12 cellular contexts compared by ENCODE assay signal in the genomic region with DNA sequence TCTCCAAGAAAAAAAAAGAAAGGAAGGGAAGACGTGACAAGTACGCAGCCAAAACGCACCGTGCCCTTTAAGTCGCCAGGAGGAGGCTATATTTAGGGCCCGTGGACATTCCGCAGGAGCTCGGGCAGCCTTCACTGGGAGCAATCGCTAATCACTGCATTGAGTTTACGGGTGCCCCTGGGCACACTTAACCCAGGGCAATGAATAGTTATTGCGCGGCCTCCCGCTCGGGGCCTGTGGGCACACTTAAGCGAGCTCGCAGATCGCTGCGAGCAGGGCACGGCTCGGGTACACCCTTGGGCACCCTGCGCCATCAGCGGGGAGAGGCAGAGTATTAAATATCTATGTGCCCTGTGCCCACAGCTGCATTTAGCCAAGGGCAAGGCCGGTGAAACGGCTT. TPM values are rescaled to one million over a fixed set of nuclear protein-coding genes. Genes with fewer than 3 reads are reported as not detected.
A peak's percentile ranks its signal among the peaks of the same experiment; 100 is the strongest.
DNase-seq lines count a peak whose midpoint lies in the region; ATAC-seq and TF ChIP-seq lines count a peak whose summit lies in the region.
"Had no signal": no experiment of that assay in that cellular context is flagged by ENCODE, and none has a peak within 500 bp of the region (broad histone marks: within the 10 kb centered on the region; RNA-seq: fewer than 3 reads in every experiment).

No MANE protein-coding gene starts in this region.

- peak; percentile 91 for DNase-seq in NCI-H510A treated with DMSO at 0.1 percent for 48 hours (lab: John Stamatoyannopoulos, UW)
- DNase-seq in NCI-H510A (lab: John Stamatoyannopoulos, UW): no peak
- peak; percentile 40 to 82 for DNase-seq in psoas muscle
- DNase-seq in NCI-H2171 treated with DMSO at 0.1 percent for 48 hours (lab: John Stamatoyannopoulos, UW): no peak
- DNase-seq in coronary artery (ENCODE audit: low spot score): no peak
- DNase-seq in CD8-positive, alpha-beta memory T cell: no peak
- DNase-seq: NCI-H1436 treated with DMSO at 0.1 percent for 48 hours had no signal

- H3K36me3 ChIP-seq in Loucy (ENCODE audit: insufficient read depth, low read length) (no peaks in the 10 kb centered on the region), psoas muscle (ENCODE audit: insufficient read depth in 1 of 2, low read depth in 1 of 2) (no peaks in the 10 kb centered on the region)
- no peaks in the 10 kb centered on the region for H3K36me3 ChIP-seq in CD8-positive, alpha-beta memory T cell (ENCODE audit: insufficient read depth, low read length)
- H3K36me3 ChIP-seq: HAP-1, SJCRH30 had no signal

- no peak overlapping the region for H3K4me3 ChIP-seq in Loucy (ENCODE audit: low read length, poor library complexity, severe bottlenecking)
- peak overlapping the region; percentile 54 for H3K4me3 ChIP-seq in psoas muscle
- H3K4me3 ChIP-seq in coronary artery: no peak overlapping the region
- no peak overlapping the region for H3K4me3 ChIP-seq in CD8-positive, alpha-beta memory T cell (ENCODE audit: low read length)
- H3K4me3 ChIP-seq: HAP-1, SJCRH30 had no signal

- H3K27me3 Mint-ChIP-seq in dendritic cell treated with granulocyte-macrophage colony-stimulating factor and Interleukin-4, amounts not matched to agents 40 ng/mL and 50 ng/mL, for 4 days: no peaks in the 10 kb centered on the region
- peaks cover 12 to 36% of the 10 kb centered on the region in 2 donors for H3K27me3 Mint-ChIP-seq in CD8-positive, alpha-beta memory T cell

- POLR2A ChIA-PET in CD8-positive, alpha-beta memory T cell (lab: Charles Lee): no interaction called here

- H3K27me3 ChIP-seq in Loucy (ENCODE audit: insufficient read depth, low read length, poor library complexity, severe bottlenecking) (no peaks in the 10 kb centered on the region), psoas muscle (ENCODE audit: insufficient read depth in 3 of 3, low read length in 2 of 3) (no peaks in the 10 kb centered on the region)
- peaks cover 10% of the 10 kb centered on the region for H3K27me3 ChIP-seq in CD8-positive, alpha-beta memory T cell (ENCODE audit: insufficient read depth, low read length, poor library complexity, severe bottlenecking)

- CTCF ChIA-PET in CD8-positive, alpha-beta memory T cell (lab: Charles Lee): interaction anchor here (1.1 to 1.4 kb wide), 2 partner anchors 13 to 14 kb away, joined by 3 to 4 read pairs; no protein-coding TSS in a partner anchor

- peak overlapping the region; percentile 69 for H3K27ac Mint-ChIP-seq in dendritic cell treated with granulocyte-macrophage colony-stimulating factor and Interleukin-4, amounts not matched to agents 40 ng/mL and 50 ng/mL, for 4 days
- no peak overlapping the region for H3K27ac Mint-ChIP-seq in CD8-positive, alpha-beta memory T cell
- H3K27ac Mint-ChIP-seq: IgD-negative memory B cell had no signal

- no peaks in the 10 kb centered on the region for H3K9me3 Mint-ChIP-seq in dendritic cell treated with granulocyte-macrophage colony-stimulating factor and Interleukin-4, amounts not matched to agents 40 ng/mL and 50 ng/mL, for 4 days
- H3K9me3 Mint-ChIP-seq in CD8-positive, alpha-beta memory T cell: no peaks in the 10 kb centered on the region
- H3K9me3 Mint-ChIP-seq: IgD-negative memory B cell had no signal

- intact Hi-C loops in dendritic cell treated with granulocyte-macrophage colony-stimulating factor and Interleukin-4, amounts not matched to agents 40 ng/mL and 50 ng/mL, for 4 days (cut with micrococcal nuclease): no loop called here
- intact Hi-C loops in psoas muscle (cut with DNase I): loop anchor here in 1 of 2 donors (10.0 kb wide), 1 partner anchor 54 kb away; a partner anchor contains a TSS

- 28 to 52% (median 46%) methylated on average over 24 of the region's 24 CpGs for WGBS in psoas muscle, 3 donors

- H3K79me2 ChIP-seq in Loucy (ENCODE audit: insufficient read depth, low read length): no peaks in the 10 kb centered on the region

- H3K4me2 ChIP-seq in Loucy (ENCODE audit: low read depth, low read length, poor library complexity, severe bottlenecking): no peak overlapping the region

- H3K9me3 ChIP-seq in Loucy (ENCODE audit: insufficient read depth, low read depth, low read length) (no peaks in the 10 kb centered on the region), psoas muscle (no peaks in the 10 kb centered on the region)
- no peaks in the 10 kb centered on the region for H3K9me3 ChIP-seq in CD8-positive, alpha-beta memory T cell (ENCODE audit: low read length)
- H3K9me3 ChIP-seq: HAP-1, SJCRH30 had no signal

- H3K9ac ChIP-seq in Loucy (ENCODE audit: low read depth, low read length, poor library complexity, severe bottlenecking): no peak overlapping the region

- peak; percentile 74 to 85 (median 82) for ATAC-seq in psoas muscle

- no peaks in the 10 kb centered on the region for H3K9me2 ChIP-seq in Loucy (replicated peaks; ENCODE audit: low read depth, low read length)

- H2AFZ ChIP-seq in Loucy (ENCODE audit: low read length): peak overlapping the region; percentile 78; the same call in 1 of the 2 replicates

- no peak overlapping the region for H3K4me3 Mint-ChIP-seq in dendritic cell treated with granulocyte-macrophage colony-stimulating factor and Interleukin-4, amounts not matched to agents 40 ng/mL and 50 ng/mL, for 4 days
- peak overlapping the region in 1 of 7 donors; percentile 51 for H3K4me3 Mint-ChIP-seq in CD8-positive, alpha-beta memory T cell

- H4K20me1 ChIP-seq in Loucy (ENCODE audit: insufficient read depth, low read length, poor library complexity, severe bottlenecking): no peaks in the 10 kb centered on the region

- H3F3A ChIP-seq in Loucy (ENCODE audit: low read depth): no peaks in the 10 kb centered on the region

- peaks cover 56% of the 10 kb centered on the region for H3K4me1 Mint-ChIP-seq in dendritic cell treated with granulocyte-macrophage colony-stimulating factor and Interleukin-4, amounts not matched to agents 40 ng/mL and 50 ng/mL, for 4 days (ENCODE audit: low read depth)
- peaks cover 8 to 11% (median 10%) of the 10 kb centered on the region in 3 donors for H3K4me1 Mint-ChIP-seq in CD8-positive, alpha-beta memory T cell

- H3K4me1 ChIP-seq in Loucy (ENCODE audit: insufficient read depth, low read length, poor library complexity, severe bottlenecking): no peaks in the 10 kb centered on the region
- peaks cover 30% of the 10 kb centered on the region for H3K4me1 ChIP-seq in psoas muscle
- H3K4me1 ChIP-seq in CD8-positive, alpha-beta memory T cell (ENCODE audit: insufficient read depth, low read length): peaks cover 5% of the 10 kb centered on the region
- H3K4me1 ChIP-seq: HAP-1 had no signal

- peak overlapping the region; percentile 91 for H3K27ac ChIP-seq in psoas muscle
- no peak overlapping the region for H3K27ac ChIP-seq in coronary artery
- no peak overlapping the region for H3K27ac ChIP-seq in CD8-positive, alpha-beta memory T cell (ENCODE audit: low read depth, low read length)
- H3K27ac ChIP-seq: SJCRH30 had no signal

- no peaks in the 10 kb centered on the region for H3K36me3 Mint-ChIP-seq in dendritic cell treated with granulocyte-macrophage colony-stimulating factor and Interleukin-4, amounts not matched to agents 40 ng/mL and 50 ng/mL, for 4 days (ENCODE audit: low read depth)
- no peaks in the 10 kb centered on the region for H3K36me3 Mint-ChIP-seq in CD8-positive, alpha-beta memory T cell
- H3K36me3 Mint-ChIP-seq: IgD-negative memory B cell had no signal

- no peak for TF ChIP-seq CTCF in Loucy (conservative IDR thresholded peaks at IDR 0.05; ENCODE audit: low read length)
- TF ChIP-seq CTCF in psoas muscle (IDR thresholded peaks at IDR 0.05): no peak
- TF ChIP-seq CTCF in coronary artery (IDR thresholded peaks at IDR 0.05): no peak

RNA-seq across cellular contexts. Expression of a gene that starts 52.0 kb away (rescaled TPM):
- 100 to 1,000 TPM in 2 of 4 donors, 10 to 100 TPM in 2; 91.8 to 132 (median 103) TPM for total RNA-seq in psoas muscle
- 100 to 1,000 TPM; 183 to 387 (median 258) TPM for polyA plus RNA-seq in psoas muscle
- 100 to 1,000 TPM; 215 to 239 TPM for total RNA-seq in CD8-positive, alpha-beta memory T cell
- 74.5 TPM for polyA plus RNA-seq in CD8-positive, alpha-beta memory T cell

Comparison
In these comparisons a context has a peak if more than half of its experiments do, and no peak if none do; other contexts are left out.
1. DNase-seq: peak in NCI-H510A treated with DMSO at 0.1 percent for 48 hours (single experiment) and psoas muscle (2 of 2); none in NCI-H510A (single experiment), NCI-H2171 treated with DMSO at 0.1 percent for 48 hours (single experiment), coronary artery (single experiment) and CD8-positive, alpha-beta memory T cell (0 of 5).